Comparison of ENCODE assay signal across 8 cellular contexts in genomic region chr3:150408232-150409124, GRCh38. TPM values are rescaled to one million over a fixed set of nuclear protein-coding genes. Genes with fewer than 3 reads are reported as not detected.
DNase-seq lines count a peak whose midpoint lies in the region; ATAC-seq, FAIRE-seq and TF ChIP-seq lines count a peak whose summit lies in the region.

Gene TSC22D2, plus strand, starts transcription at chr3:150408298. Its CDS starts 1,053 bp downstream, at chr3:150409351.

- peak within 1 kb of the TSS; percentile 100 for H3K27ac ChIP-seq in left ventricle myocardium inferior (replicated peaks)

- no peaks in the 10 kb centered on the region for H3K9me3 ChIP-seq in left ventricle myocardium inferior (replicated peaks)

- peaks cover 13% of the 10 kb centered on the region for H3K36me3 Mint-ChIP-seq in T-helper 1 cell treated with Interleukin-12 subunit alpha and Interleukin-12 subunit beta and Interleukin-4 antibody, amounts not matched to agents 30 μg/mL and 1 μg/mL, for 36 hours (ENCODE audit: low read depth)

- peaks cover 66% of the 10 kb centered on the region for H3K4me1 ChIP-seq in left ventricle myocardium inferior

- peak; percentile 14 for TF ChIP-seq CTCF in GM13977 (IDR thresholded peaks at IDR 0.05; ENCODE audit: extremely low read depth, insufficient read depth, missing control alignments)
- TF ChIP-seq CTCF in left ventricle myocardium inferior (IDR thresholded peaks at IDR 0.05; ENCODE audit: borderline replicate concordance) = peak; percentile 26

- H3K9me3 Mint-ChIP-seq in T-helper 1 cell treated with Interleukin-12 subunit alpha and Interleukin-12 subunit beta and Interleukin-4 antibody, amounts not matched to agents 30 μg/mL and 1 μg/mL, for 36 hours = no peaks in the 10 kb centered on the region

- DNase-seq in GM13977 (ENCODE audit: low spot score) (peak; percentile 93), NCI-H128 (lab: John Stamatoyannopoulos, UW; ENCODE audit: unreplicated experiment) (peak; percentile 87), amniotic stem cell (lab: John Stamatoyannopoulos, UW) (peak; percentile 90), left ventricle myocardium inferior (peak; percentile 92), pulmonary artery endothelial cell (ENCODE audit: low read depth, low spot score) (peak; percentile 72), urothelium cell line (ENCODE audit: low spot score) (peak; percentile 89)

- H3K27me3 Mint-ChIP-seq in T-helper 1 cell treated with Interleukin-12 subunit alpha and Interleukin-12 subunit beta and Interleukin-4 antibody, amounts not matched to agents 30 μg/mL and 1 μg/mL, for 36 hours (ENCODE audit: low read depth) = peaks cover 14% of the 10 kb centered on the region

- peak within 1 kb of the TSS; percentile 88 for H3K27ac Mint-ChIP-seq in T-helper 1 cell treated with Interleukin-12 subunit alpha and Interleukin-12 subunit beta and Interleukin-4 antibody, amounts not matched to agents 30 μg/mL and 1 μg/mL, for 36 hours

- ATAC-seq in HG02763 (IDR thresholded peaks at IDR 0.05; ENCODE audit: unreplicated experiment) = peak; percentile 63

- peaks cover 32% of the 10 kb centered on the region for H3K4me1 Mint-ChIP-seq in T-helper 1 cell treated with Interleukin-12 subunit alpha and Interleukin-12 subunit beta and Interleukin-4 antibody, amounts not matched to agents 30 μg/mL and 1 μg/mL, for 36 hours (ENCODE audit: low read depth)

- intact Hi-C loops in left ventricle myocardium inferior (cut with micrococcal nuclease) = no loop called here

- FAIRE-seq in urothelium cell line (lab: Jason Lieb, UNC) = peak; percentile 37

- no peaks in the 10 kb centered on the region for H3K36me3 ChIP-seq in left ventricle myocardium inferior

- in situ Hi-C loops in GM13977 (cut with MboI; ENCODE audit: low pct_unique_long_range_greater_than_20kb, low sequenced_read_pairs, unreplicated experiment) = no loop called here

- peak within 1 kb of the TSS; percentile 83 for H3K4me3 Mint-ChIP-seq in T-helper 1 cell treated with Interleukin-12 subunit alpha and Interleukin-12 subunit beta and Interleukin-4 antibody, amounts not matched to agents 30 μg/mL and 1 μg/mL, for 36 hours

- no peaks in the 10 kb centered on the region for H3K27me3 ChIP-seq in left ventricle myocardium inferior (ENCODE audit: low read depth)

- peak within 1 kb of the TSS; percentile 88 for H3K4me3 ChIP-seq in left ventricle myocardium inferior

RNA-seq across cellular contexts. Expression of gene TSC22D2, which starts in this region (rescaled TPM):
- total RNA-seq in left ventricle myocardium inferior (21.9 TPM), pulmonary artery endothelial cell (6.9 and 10.0 TPM in 2 replicates)

Comparison
In these comparisons a context has a peak if more than half of its experiments do, and no peak if none do; other contexts are left out.
1. Peak in every context shown above with its lines: DNase-seq, ATAC-seq, H3K4me3 ChIP-seq and H3K27ac ChIP-seq.